In the genomic region with DNA sequence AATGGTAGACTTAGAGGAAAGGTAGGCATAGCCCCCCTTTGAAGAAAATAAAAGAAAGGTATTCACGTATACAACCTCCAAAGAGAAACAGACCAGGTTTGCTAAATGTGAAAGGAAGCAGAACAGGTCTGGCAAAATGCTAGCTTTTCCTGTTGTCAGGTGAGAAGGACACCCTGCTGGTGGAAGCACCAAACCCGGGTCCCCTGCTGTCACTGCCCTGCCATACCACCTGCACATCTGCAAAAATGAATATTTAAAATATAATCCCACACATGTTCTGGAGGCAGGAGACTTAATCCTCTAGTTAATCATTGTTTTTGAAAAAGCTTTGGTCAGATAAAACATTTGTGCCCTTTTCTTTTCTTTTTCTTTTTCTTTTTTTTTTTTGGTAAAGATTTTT, we compare ENCODE assay signal across 16 cellular contexts. TPM values are rescaled to one million over a fixed set of nuclear protein-coding genes. Genes with fewer than 3 reads are reported as not detected.
DNase-seq lines count a peak whose midpoint lies in the region; ATAC-seq and TF ChIP-seq lines count a peak whose summit lies in the region.
"Had no signal": no experiment of that assay in that cellular context is flagged by ENCODE, and none has a peak within 500 bp of the region (broad histone marks: within the 10 kb centered on the region; RNA-seq: fewer than 3 reads in every experiment).

No MANE protein-coding gene starts in this region.

- H3K27me3 ChIP-seq in H9 (ENCODE audit: insufficient read depth, low read length) (no peaks in the 10 kb centered on the region), iPS-20b (ENCODE audit: insufficient read depth, low read length) (no peaks in the 10 kb centered on the region), mesendoderm (ENCODE audit: insufficient read depth, low read length, poor library complexity) (no peaks in the 10 kb centered on the region)

- H3K4me3 ChIP-seq in iPS-20b (ENCODE audit: low read length): peak overlapping the region; percentile 39
- H3K4me3 ChIP-seq in mesendoderm (ENCODE audit: low read length): no peak overlapping the region

- peaks cover 11% of the 10 kb centered on the region for H3K27me3 Mint-ChIP-seq in activated CD4-positive, alpha-beta T cell treated with anti-CD3 and anti-CD28 coated beads, Interleukin-2, amount 10 ng/mL, durations not matched to agents 7 days and 5 days
- no peaks in the 10 kb centered on the region for H3K27me3 Mint-ChIP-seq in H9 (ENCODE audit: low read depth)

- no peak overlapping the region for H3K14ac ChIP-seq in H9 (ENCODE audit: insufficient read depth, low read length)

- no peak overlapping the region for H3K4me3 Mint-ChIP-seq in activated CD4-positive, alpha-beta T cell treated with anti-CD3 and anti-CD28 coated beads, Interleukin-2, amount 10 ng/mL, durations not matched to agents 7 days and 5 days
- H3K4me3 Mint-ChIP-seq in H9: no peak overlapping the region
- H3K4me3 Mint-ChIP-seq: T-helper 2 cell treated with Interferon-gamma antibody and Interleukin-4, amounts not matched to agents 5 μg/mL and 100 μg/mL, for 36 hours had no signal

- no peak for ATAC-seq in GM18868 (IDR thresholded peaks at IDR 0.05; ENCODE audit: unreplicated experiment)

- no peak overlapping the region for H3K23ac ChIP-seq in H9 (ENCODE audit: insufficient read length, low read depth, low read length)
- no peak overlapping the region for H3K23ac ChIP-seq in mesendoderm (ENCODE audit: low read length)

- no peaks in the 10 kb centered on the region for H3K79me1 ChIP-seq in H9 (ENCODE audit: insufficient read depth, low read depth, low read length, poor library complexity, severe bottlenecking)
- H3K79me1 ChIP-seq in mesendoderm (ENCODE audit: low read length): no peaks in the 10 kb centered on the region

- H3K56ac ChIP-seq in H9 (ENCODE audit: insufficient read length, low read depth, low read length) (no peak overlapping the region), mesendoderm (ENCODE audit: low read length) (no peak overlapping the region)

- H3K4ac ChIP-seq in H9 (ENCODE audit: low read depth, low read length) (no peak overlapping the region), mesendoderm (ENCODE audit: low read depth, low read length) (no peak overlapping the region)

- no peak overlapping the region for H2AK5ac ChIP-seq in H9 (ENCODE audit: insufficient read length, low read length)
- no peak overlapping the region for H2AK5ac ChIP-seq in mesendoderm (ENCODE audit: low read length)

- H2BK20ac ChIP-seq in H9 (ENCODE audit: low read depth, low read length, poor library complexity, severe bottlenecking): peak overlapping the region; percentile 83

- H2BK15ac ChIP-seq in H9 (ENCODE audit: low read depth, low read length): no peak overlapping the region
- H2BK15ac ChIP-seq in mesendoderm (replicated peaks; ENCODE audit: low read depth): no peak overlapping the region

- no peaks in the 10 kb centered on the region for H3K79me2 ChIP-seq in H9 (ENCODE audit: insufficient read depth, low read length)
- no peaks in the 10 kb centered on the region for H3K79me2 ChIP-seq in mesendoderm (ENCODE audit: control insufficient read depth, insufficient read depth, low read length)

- WGBS in H9 (ENCODE audit: extremely low coverage, insufficient read length, low lambda C conversion rate): no CpG with 5 or more reads among the region's 2 CpGs
- no CpG with 5 or more reads among the region's 2 CpGs for WGBS in mesendoderm (ENCODE audit: extremely low coverage, insufficient coverage, low lambda C conversion rate)

- peaks cover 20% of the 10 kb centered on the region for H3K36me3 Mint-ChIP-seq in activated CD4-positive, alpha-beta T cell treated with anti-CD3 and anti-CD28 coated beads, Interleukin-2, amount 10 ng/mL, durations not matched to agents 7 days and 5 days (ENCODE audit: low read depth)
- H3K36me3 Mint-ChIP-seq in H9 (ENCODE audit: insufficient read depth in 1 of 3, low read depth in 3 of 3): no peaks in the 10 kb centered on the region

- H4K8ac ChIP-seq in H9 (replicated peaks; ENCODE audit: insufficient read length, low read depth, low read length) (no peak overlapping the region), mesendoderm (ENCODE audit: low read depth, low read length) (no peak overlapping the region)

- H3K18ac ChIP-seq in H9 (ENCODE audit: insufficient read length, low read depth, low read length) (no peak overlapping the region), mesendoderm (ENCODE audit: low read length) (no peak overlapping the region)

- no peak overlapping the region for H2AFZ ChIP-seq in H9 (ENCODE audit: low read length)

- H2BK120ac ChIP-seq in H9 (ENCODE audit: low read depth, low read length, poor library complexity, severe bottlenecking): no peak overlapping the region
- H2BK120ac ChIP-seq in mesendoderm (ENCODE audit: low read depth, low read length): no peak overlapping the region

- H2BK5ac ChIP-seq in H9 (ENCODE audit: insufficient read length, low read length) (no peak overlapping the region), mesendoderm (ENCODE audit: low read length) (no peak overlapping the region)

- no peaks in the 10 kb centered on the region for H4K20me1 ChIP-seq in H9 (ENCODE audit: control insufficient read depth, insufficient read depth, insufficient read length)

- no peak overlapping the region for H3T11ph ChIP-seq in H9 (ENCODE audit: low read length)

- no peak overlapping the region for H3K27ac ChIP-seq in H9 (ENCODE audit: insufficient read length, low read depth, low read length)
- no peak overlapping the region for H3K27ac ChIP-seq in iPS-20b (ENCODE audit: low read length)
- no peak overlapping the region for H3K27ac ChIP-seq in mesendoderm (ENCODE audit: low read depth, low read length)

- H2BK12ac ChIP-seq in H9 (ENCODE audit: insufficient read length, low read depth, low read length): no peak overlapping the region

- POLR2A ChIA-PET in activated CD4-positive, alpha-beta T cell treated with anti-CD3 and anti-CD28 coated beads, Interleukin-2, amount 10 ng/mL, durations not matched to agents 7 days and 5 days (lab: Charles Lee): no interaction called here

- peaks cover 24% of the 10 kb centered on the region for H3K4me1 Mint-ChIP-seq in activated CD4-positive, alpha-beta T cell treated with anti-CD3 and anti-CD28 coated beads, Interleukin-2, amount 10 ng/mL, durations not matched to agents 7 days and 5 days
- peaks cover 62 to 63% of the 10 kb centered on the region in 2 experiments for H3K4me1 Mint-ChIP-seq in H9

- H3K27ac Mint-ChIP-seq in activated CD4-positive, alpha-beta T cell treated with anti-CD3 and anti-CD28 coated beads, Interleukin-2, amount 10 ng/mL, durations not matched to agents 7 days and 5 days: peak overlapping the region; percentile 59
- peak overlapping the region in 2 of 3 experiments; percentile 52 to 83; a peak in 2 of 7 replicates for H3K27ac Mint-ChIP-seq in H9
- H3K27ac Mint-ChIP-seq: T-helper 2 cell treated with Interferon-gamma antibody and Interleukin-4, amounts not matched to agents 5 μg/mL and 100 μg/mL, for 36 hours had no signal

- H3K9me3 Mint-ChIP-seq in activated CD4-positive, alpha-beta T cell treated with anti-CD3 and anti-CD28 coated beads, Interleukin-2, amount 10 ng/mL, durations not matched to agents 7 days and 5 days: peaks cover 12% of the 10 kb centered on the region
- H3K9me3 Mint-ChIP-seq in H9: no peaks in the 10 kb centered on the region; a peak in 1 of 5 replicates
- H3K9me3 Mint-ChIP-seq: T-helper 2 cell treated with Interferon-gamma antibody and Interleukin-4, amounts not matched to agents 5 μg/mL and 100 μg/mL, for 36 hours had no signal

- no peak overlapping the region for H4K91ac ChIP-seq in H9 (ENCODE audit: insufficient read length, low read depth, low read length)

- H3K9me3 ChIP-seq in H9 (ENCODE audit: control insufficient read depth, low read depth, low read length) (no peaks in the 10 kb centered on the region), iPS-20b (ENCODE audit: insufficient read depth, low read depth, low read length) (no peaks in the 10 kb centered on the region)

- no peak; the same call in 2 of the 3 replicates for TF ChIP-seq CTCF in H9 (conservative IDR thresholded peaks at IDR 0.05)

- H3K4me2 ChIP-seq in H9 (ENCODE audit: insufficient read depth, insufficient read length, low read length): peak overlapping the region; percentile 12
- no peak overlapping the region for H3K4me2 ChIP-seq in mesendoderm (ENCODE audit: low read length)

- no peak for DNase-seq in activated CD4-positive, alpha-beta T cell treated with anti-CD3 and anti-CD28 coated beads, Interleukin-2, amount 10 ng/mL, durations not matched to agents 7 days and 5 days
- no peak for DNase-seq in activated CD4-positive, alpha-beta T cell treated with anti-CD3 and anti-CD28 coated beads, Interleukin-2, amount 50 U/mL, for 48 hours
- DNase-seq in H9: no peak
- DNase-seq in NCI-H69 (lab: John Stamatoyannopoulos, UW): peak; percentile 72
- no peak for DNase-seq in mesendoderm
- DNase-seq in effector CD4-positive, alpha-beta T cell: no peak
- DNase-seq: ACHN, AML-193, DMS79 treated with DMSO at 0.1 percent for 48 hours, Karpas-422, NCI-H1105 treated with DMSO at 0.1 percent for 48 hours, NCI-H187 treated with DMSO at 0.1 percent for 48 hours had no signal

- H3K9ac ChIP-seq in H9 (ENCODE audit: extremely low read depth, insufficient read length, low read length) (no peak overlapping the region), iPS-20b (ENCODE audit: low read depth, low read length) (no peak overlapping the region), mesendoderm (ENCODE audit: low read length) (no peak overlapping the region)

- H3K4me1 ChIP-seq in H9 (ENCODE audit: insufficient read depth, low read length) (peaks cover 7% of the 10 kb centered on the region; the same call in 1 of the 2 replicates), iPS-20b (ENCODE audit: insufficient read depth, low read length) (peaks cover 44% of the 10 kb centered on the region), mesendoderm (ENCODE audit: control insufficient read depth, low read depth, low read length) (no peaks in the 10 kb centered on the region)

- CTCF ChIA-PET in activated CD4-positive, alpha-beta T cell treated with anti-CD3 and anti-CD28 coated beads, Interleukin-2, amount 10 ng/mL, durations not matched to agents 7 days and 5 days (lab: Charles Lee): interaction anchor here (0.6 kb wide), 1 partner anchor 539 kb away, joined by 4 read pairs; no protein-coding TSS in a partner anchor

- H4K5ac ChIP-seq in H9 (ENCODE audit: insufficient read length, low read depth, low read length) (no peak overlapping the region), mesendoderm (ENCODE audit: low read length) (no peak overlapping the region)

- peaks cover 3% of the 10 kb centered on the region for H3K23me2 ChIP-seq in H9 (ENCODE audit: insufficient read length, low read depth, low read length, poor library complexity, severe bottlenecking)

- H3K36me3 ChIP-seq in iPS-20b (ENCODE audit: insufficient read depth, low read depth, low read length): no peaks in the 10 kb centered on the region
- H3K36me3 ChIP-seq in mesendoderm (ENCODE audit: control insufficient read depth, insufficient read depth, low read length): no peaks in the 10 kb centered on the region

RNA-seq across cellular contexts. Expression of a gene that starts 48.9 kb away (rescaled TPM):
- not detected for total RNA-seq in activated CD4-positive, alpha-beta T cell treated with anti-CD3 and anti-CD28 coated beads, Interleukin-2, amount 10 ng/mL, durations not matched to agents 7 days and 5 days
- 0.22 and 0.42 TPM in 2 replicates for total RNA-seq in H9 (2021)
- 0.14 TPM for polyA plus RNA-seq in mesendoderm (2013, experiment 1 of 2)
- polyA plus RNA-seq in mesendoderm (2013, experiment 2 of 2): 0.06 TPM
- total RNA-seq: SK-MEL-5 had no signal
